In the genomic region with DNA sequence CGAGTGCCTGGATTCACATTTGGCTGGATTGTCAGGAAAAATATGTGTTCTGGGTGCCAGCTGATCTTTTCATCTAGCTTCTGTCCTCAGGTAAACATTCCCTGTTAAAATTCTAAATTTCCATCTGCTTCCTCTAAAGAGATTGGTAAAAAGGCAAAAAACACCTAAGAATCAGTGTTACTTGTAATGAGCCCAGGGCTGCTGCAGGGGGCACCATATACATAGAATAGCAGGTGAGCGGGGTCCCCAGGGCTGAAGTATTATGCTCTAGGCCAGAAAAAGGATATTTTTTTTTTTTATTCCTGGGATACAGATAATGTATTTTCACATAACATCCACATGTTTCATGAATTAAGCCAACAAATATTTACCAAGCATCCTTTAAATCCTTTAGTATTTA, we compare ENCODE assay signal across 8 cellular contexts. TPM values are rescaled to one million over a fixed set of nuclear protein-coding genes. Genes with fewer than 3 reads are reported as not detected.
DNase-seq lines count a peak whose midpoint lies in the region; ATAC-seq, FAIRE-seq and TF ChIP-seq lines count a peak whose summit lies in the region.
"Not testable (repeated sequence)": the region's sequence is repeated elsewhere in the genome, so short reads cannot be mapped to it uniquely, and the experiment has no call there.

No MANE protein-coding gene starts in this region.

- 64% methylated on average over 2 of the region's 2 CpGs for WGBS in A549 (ENCODE audit: missing lambda C conversion rate)

- not testable (repeated sequence) for DNase-seq in A549 (ENCODE audit: low read depth in 1 of 2, low spot score in 1 of 2); nephron progenitor cell
- DNase-seq in ELR (ENCODE audit: low read depth) = peak; percentile 23
- DNase-seq in activated CD4-positive, alpha-beta T cell treated with anti-CD3 and anti-CD28 coated beads for 48 hours = peak; percentile 12
- DNase-seq in erythroblast (lab: John Stamatoyannopoulos, UW) = peak; percentile 8 to 22

- not testable (repeated sequence) for H3K9me3 Mint-ChIP-seq in nephron progenitor cell

- TF ChIP-seq EP300 in A549 (IDR thresholded peaks at IDR 0.05) = not testable (repeated sequence)

- H3K4me1 Mint-ChIP-seq in nephron progenitor cell = not testable (repeated sequence)

- FAIRE-seq in A549 (lab: Jason Lieb, UNC) = not testable (repeated sequence)

- TF ChIP-seq POLR2A in A549 (IDR thresholded peaks at IDR 0.05; ENCODE audit: low read length); erythroblast (IDR thresholded peaks at IDR 0.05; ENCODE audit: low read length): not testable (repeated sequence)

- not testable (repeated sequence) for H3K27me3 Mint-ChIP-seq in nephron progenitor cell (ENCODE audit: low read depth, poor library complexity)

- POLR2A ChIA-PET in A549 (lab: Yijun Ruan, JAX) = not testable (repeated sequence)

- H3K36me3 Mint-ChIP-seq in nephron progenitor cell (ENCODE audit: low read depth) = not testable (repeated sequence)

- not testable (repeated sequence) for H3K27me3 ChIP-seq in KMS-11 (ENCODE audit: insufficient read depth, low read depth); OCI-LY1 (ENCODE audit: insufficient read depth, low read length)

- not testable (repeated sequence) for H3K27ac ChIP-seq in A549; KMS-11; OCI-LY1 (ENCODE audit: low read depth, low read length, poor library complexity, severe bottlenecking)

- peak; percentile 37 to 50; a peak in 3 of 5 replicates for TF ChIP-seq RAD21 in A549 (conservative IDR thresholded peaks at IDR 0.05 in 1 of 2, IDR thresholded peaks at IDR 0.05 in 1 of 2)

- not testable (repeated sequence) for H3K4me3 Mint-ChIP-seq in nephron progenitor cell

- not testable (repeated sequence) for H3K36me3 ChIP-seq in KMS-11 (ENCODE audit: insufficient read depth); OCI-LY1 (ENCODE audit: insufficient read depth, low read length)

- H3K9me2 ChIP-seq in OCI-LY1 (ENCODE audit: low read depth, low read length) = not testable (repeated sequence)

- H3K9ac ChIP-seq in KMS-11; OCI-LY1 (ENCODE audit: low read length): not testable (repeated sequence)

- TF ChIP-seq CTCF in A549 (IDR thresholded peaks at IDR 0.05) (peak; percentile 31), KMS-11 (conservative IDR thresholded peaks at IDR 0.05; ENCODE audit: low read depth, low read length) (peak; percentile 60), OCI-LY1 (IDR thresholded peaks at IDR 0.05; ENCODE audit: low read length) (peak; percentile 60), nephron progenitor cell (IDR thresholded peaks at IDR 0.05) (peak; percentile 50)

- H3K4me1 ChIP-seq in A549; KMS-11 (ENCODE audit: low read depth, poor library complexity, severe bottlenecking); OCI-LY1 (ENCODE audit: insufficient read depth, low read length, severe bottlenecking): not testable (repeated sequence)

- not testable (repeated sequence) for H3K4me3 ChIP-seq in A549; KMS-11 (IDR thresholded peaks at IDR 0.05; ENCODE audit: insufficient read depth, low read depth, low read length); OCI-LY1 (ENCODE audit: low read depth, low read length, poor library complexity, severe bottlenecking)

- ATAC-seq in A549 (peak; percentile 52 to 65; a peak in 3 of 6 replicates), GM21529 (IDR thresholded peaks at IDR 0.05; ENCODE audit: unreplicated experiment) (peak; percentile 49)

- CTCF ChIA-PET in A549 (lab: Yijun Ruan, JAX) = interaction anchor here (0.6 to 1.1 kb wide), 5 partner anchors 17 to 700 kb away, joined by 3 to 5 read pairs (median 4); no protein-coding TSS in a partner anchor

- not testable (repeated sequence) for H3K79me2 ChIP-seq in KMS-11 (ENCODE audit: insufficient read depth, low read depth); OCI-LY1 (ENCODE audit: insufficient read depth, low read length)

- not testable (repeated sequence) for H3K27ac Mint-ChIP-seq in nephron progenitor cell

- not testable (repeated sequence) for H2AFZ ChIP-seq in KMS-11 (ENCODE audit: low read depth); OCI-LY1 (ENCODE audit: low read length)

- not testable (repeated sequence) for H3K9me3 ChIP-seq in A549; OCI-LY1 (ENCODE audit: low read length)

- not testable (repeated sequence) for H4K20me1 ChIP-seq in KMS-11 (ENCODE audit: insufficient read depth); OCI-LY1 (ENCODE audit: insufficient read depth, low read length)

- H3K4me2 ChIP-seq in A549; KMS-11; OCI-LY1 (ENCODE audit: low read length): not testable (repeated sequence)

- H3F3A ChIP-seq in OCI-LY1 (ENCODE audit: insufficient read depth, low read length) = not testable (repeated sequence)

TF ChIP-seq in A549, 52 proteins besides CTCF, POLR2A, EP300 and RAD21:
- peak; percentile 29; the same call in 1 of the 3 replicates for TF ChIP-seq SMC3 (IDR thresholded peaks at IDR 0.05)

RNA-seq across cellular contexts. Expression of a gene that starts 18.4 kb away (rescaled TPM):
- polyA plus RNA-seq in A549 (2011; rRNA removed) = 129 and 145 TPM in 2 replicates
- polyA plus RNA-seq in A549 (2012; cell fraction: cytosol; rRNA removed) = 17.3 and 20.8 TPM in 2 replicates
- polyA plus RNA-seq in A549 (2012; cell fraction: nucleus; rRNA removed) = 14.4 and 21.9 TPM in 2 replicates
- 47.5 to 53.6 TPM (median 52.0 TPM) in 3 replicates for polyA plus RNA-seq in A549 (2017; fragmentation: RNase III; extraction: RNeasy Plus Mini Kit Qiagen cat#74134 plus additional on column Dnase treatment)
- polyA minus RNA-seq in A549 (2011; rRNA and poly(A)+ RNA removed) = 50.2 and 51.8 TPM in 2 replicates
